In genomic region chr10:103807996-103808395, GRCh38 we compare ENCODE assay signal across 25 cellular contexts.
"Had no signal": no experiment of that assay in that cellular context is flagged by ENCODE, and none has a peak within 500 bp of the region (broad histone marks: within the 10 kb centered on the region; RNA-seq: fewer than 3 reads in every experiment).

No MANE protein-coding gene starts in this region.

- H3K9me3 ChIP-seq: colonic mucosa, esophagus squamous epithelium, gastroesophageal sphincter had no signal

- H3K27me3 ChIP-seq: brain microvascular endothelial cell, colonic mucosa, esophagus squamous epithelium, gastroesophageal sphincter had no signal

- H3K4me3 ChIP-seq: colonic mucosa, esophagus squamous epithelium, gastroesophageal sphincter had no signal

- DNase-seq: activated B cell treated with CpG ODN at 0.5 μM for 24 hours; activated CD4-positive, alpha-beta memory T cell treated with anti-CD3 and anti-CD28 coated beads for 36 hours; activated CD4-positive, alpha-beta T cell treated with anti-CD3 and anti-CD28 coated beads for 36 hours; activated CD4-positive, alpha-beta T cell treated with anti-CD3 and anti-CD28 coated beads, Interleukin-2, amount 10 ng/mL, durations not matched to agents 24 days and 14 days; activated CD4-positive, CD25-positive, alpha-beta regulatory T cell treated with anti-CD3 and anti-CD28 coated beads, Interleukin-2, amount 50 U/mL, for 72 hours; activated CD8-positive, alpha-beta memory T cell treated with anti-CD3 and anti-CD28 coated beads, Interleukin-2, amount 10 ng/mL, durations not matched to agents 7 days and 5 days; activated CD8-positive, alpha-beta memory T cell treated with anti-CD3 and anti-CD28 coated beads, Interleukin-2, amount 50 U/mL, for 4 hours; activated CD8-positive, alpha-beta T cell treated with anti-CD3 and anti-CD28 coated beads, Interleukin-2, amount 10 ng/mL, durations not matched to agents 7 days and 5 days; activated gamma-delta T cell; activated naive CD4-positive, alpha-beta T cell; activated naive CD8-positive, alpha-beta T cell treated with anti-CD3 and anti-CD28 coated beads, Interleukin-2, amount 10 ng/mL, durations not matched to agents 7 days and 5 days; activated T-cell treated with anti-CD3 and anti-CD28 coated beads, Interleukin-2, amount 50 U/mL, for 1 hour; activated T-cell treated with anti-CD3 and anti-CD28 coated beads, Interleukin-2, amount 50 U/mL, for 48 hours; brain microvascular endothelial cell; colonic mucosa; effector CD8-positive, alpha-beta T cell; esophagus squamous epithelium; foreskin melanocyte; T-helper 1 cell; T-helper 17 cell; T1000; WERI-Rb-1 had no signal

- H3K27ac ChIP-seq: brain microvascular endothelial cell, colonic mucosa, epithelial cell of prostate, esophagus squamous epithelium, gastroesophageal sphincter, WERI-Rb-1 had no signal

- H3K36me3 ChIP-seq: brain microvascular endothelial cell, colonic mucosa, esophagus squamous epithelium, gastroesophageal sphincter, WERI-Rb-1 had no signal

- ATAC-seq: activated CD4-positive, alpha-beta T cell treated with anti-CD3 and anti-CD28 coated beads for 36 hours; activated CD8-positive, alpha-beta memory T cell treated with anti-CD3 and anti-CD28 coated beads, Interleukin-2, amount 10 ng/mL, durations not matched to agents 7 days and 5 days; activated CD8-positive, alpha-beta T cell treated with anti-CD3 and anti-CD28 coated beads, Interleukin-2, amount 10 ng/mL, durations not matched to agents 7 days and 5 days; activated naive CD4-positive, alpha-beta T cell treated with anti-CD3 and anti-CD28 coated beads, Interleukin-2, amount 50 U/mL, for 72 hours; gastroesophageal sphincter; T-helper 17 cell had no signal
